8 cellular contexts compared by ENCODE assay signal in genomic region chr19:47608074-47608907, GRCh38. TPM values are rescaled to one million over a fixed set of nuclear protein-coding genes. Genes with fewer than 3 reads are reported as not detected.
DNase-seq lines count a peak whose midpoint lies in the region; ATAC-seq and TF ChIP-seq lines count a peak whose summit lies in the region.

No MANE protein-coding gene starts in this region.

- H3K36me3 ChIP-seq in ACC112 (ENCODE audit: insufficient read depth, low read length), result no peaks in the 10 kb centered on the region; the same call in 1 of the 2 replicates
- no peaks in the 10 kb centered on the region for H3K36me3 ChIP-seq in mammary epithelial cell (ENCODE audit: insufficient read depth, low read length)
- peaks cover 0 to 9% (median 0%) of the 10 kb centered on the region in 6 donors for H3K36me3 ChIP-seq in spleen

- H3K4me3 ChIP-seq in ACC112 (ENCODE audit: low read depth, low read length), result peak overlapping the region; percentile 92
- H3K4me3 ChIP-seq in WI38 (ENCODE audit: low read depth, low read length), result peak overlapping the region; percentile 90
- H3K4me3 ChIP-seq in mammary epithelial cell (replicated peaks in 1 of 3; ENCODE audit: insufficient read depth in 1 of 3, low read depth in 2 of 3, low read length in 3 of 3), result peak overlapping the region; percentile 92 to 99 (median 98)
- peak overlapping the region; percentile 78 to 99 (median 90) for H3K4me3 ChIP-seq in spleen

- H3K4me1 ChIP-seq in ACC112 (ENCODE audit: control insufficient read depth, insufficient read depth, low read length, unreplicated experiment), result peaks cover 15% of the 10 kb centered on the region
- peaks cover 12% of the 10 kb centered on the region for H3K4me1 ChIP-seq in mammary epithelial cell (ENCODE audit: insufficient read depth, low read length)
- H3K4me1 ChIP-seq in spleen, result peaks cover 19 to 54% (median 38%) of the 10 kb centered on the region in 6 donors

- TF ChIP-seq CTCF in WI38 (IDR thresholded peaks at IDR 0.05; ENCODE audit: low read depth, low read length) (0 out of 2 replicates have a peak, but pooled peaks have one; percentile 9), mammary epithelial cell (conservative IDR thresholded peaks at IDR 0.05 in 1 of 2, IDR thresholded peaks at IDR 0.05 in 1 of 2; ENCODE audit: extremely low read depth in 1 of 2, insufficient read depth in 1 of 2, low read depth in 1 of 2, low read length in 2 of 2) (peak in 1 of 2 donors; percentile 28), spleen (IDR thresholded peaks at IDR 0.05 in 8 of 11, conservative IDR thresholded peaks at IDR 0.05 in 3 of 11) (peak in 7 of 11 experiments; percentile 34 to 58 (median 48))

- TF ChIP-seq POLR2A in spleen (IDR thresholded peaks at IDR 0.05), result peak; percentile 15 to 78 (median 47)

- peak; percentile 54 for ATAC-seq in GM18861 (IDR thresholded peaks at IDR 0.05; ENCODE audit: unreplicated experiment)
- ATAC-seq in HG03095 (IDR thresholded peaks at IDR 0.05; ENCODE audit: unreplicated experiment), result peak; percentile 68

- H3K79me2 ChIP-seq in ACC112 (ENCODE audit: control insufficient read depth, insufficient read depth, low read length, unreplicated experiment) (peaks cover 45% of the 10 kb centered on the region), mammary epithelial cell (ENCODE audit: insufficient read depth, low read length) (peaks cover 53% of the 10 kb centered on the region)

- H3K27me3 ChIP-seq in ACC112 (ENCODE audit: insufficient read depth, low read length) (no peaks in the 10 kb centered on the region), mammary epithelial cell (ENCODE audit: insufficient read depth, low read length) (no peaks in the 10 kb centered on the region), spleen (replicated peaks in 1 of 7) (peaks cover 0 to 8% (median 0%) of the 10 kb centered on the region in 7 donors)

- intact Hi-C loops in mammary epithelial cell (cut with micrococcal nuclease), result loop anchor here (1.0 kb wide), 4 partner anchors 8 to 93 kb away; partner anchors contain the start of gene NAPA
- intact Hi-C loops in spleen (cut with DNase I; ENCODE audit: low total_unique reads), result loop anchor here (5.0 kb wide), 1 partner anchor 91 kb away; the partner anchor contains the start of gene NAPA

- BruUV-seq in mammary epithelial cell (replicated peaks; lab: Mats Ljungman, UMichigan), result TSS peak; percentile 38

- CTCF ChIA-PET in mammary epithelial cell (lab: Charles Lee; ENCODE audit: low non-redundant PET), result interaction anchor here (0.6 kb wide), 1 partner anchor 93 kb away, joined by 3 read pairs; no protein-coding TSS in a partner anchor

- DNase-seq in NCI-H2171 (lab: John Stamatoyannopoulos, UW) (peak; percentile 82), mammary epithelial cell (peak; percentile 94), inferior parietal cortex (ENCODE audit: extremely low spot score) (peak; percentile 92), spleen (peak; percentile 98)

- in situ Hi-C loops in mammary epithelial cell (cut with MboI; ENCODE audit: low sequenced_read_pairs in 2 of 2), result loop anchor here in 1 of 2 donors (10.0 kb wide), 1 partner anchor 173 kb away; no protein-coding TSS in a partner anchor

- H3K27ac ChIP-seq in ACC112 (ENCODE audit: low read depth, low read length), result peak overlapping the region; percentile 86
- peak overlapping the region; percentile 85 for H3K27ac ChIP-seq in mammary epithelial cell (ENCODE audit: insufficient read depth, low read depth, low read length)
- peak overlapping the region; percentile 91 to 99 (median 97) for H3K27ac ChIP-seq in spleen

- no peaks in the 10 kb centered on the region for H3K9me3 ChIP-seq in mammary epithelial cell (replicated peaks; ENCODE audit: insufficient read depth, low read length)
- H3K9me3 ChIP-seq in spleen, result no peaks in the 10 kb centered on the region

- H2AFZ ChIP-seq in ACC112 (ENCODE audit: low read length, unreplicated experiment), result peak overlapping the region; percentile 72
- peak overlapping the region; percentile 99 for H2AFZ ChIP-seq in mammary epithelial cell (ENCODE audit: low read depth, low read length)

- H4K20me1 ChIP-seq in mammary epithelial cell (ENCODE audit: insufficient read depth, low read length), result no peaks in the 10 kb centered on the region

- H3K4me2 ChIP-seq in mammary epithelial cell (ENCODE audit: insufficient read depth, low read depth, low read length), result peak overlapping the region; percentile 95

- dilution Hi-C loops in mammary epithelial cell (cut with HindIII; ENCODE audit: low sequenced_read_pairs), result no loop called here

- WGBS in mammary epithelial cell (ENCODE audit: low coverage, missing lambda C conversion rate), result 0% methylated on average over 9 of the region's 93 CpGs
- WGBS in spleen, 5 donors, result 0 to 1% (median 0%) methylated on average over 43 to 92 of the region's 93 CpGs

- peak overlapping the region; percentile 87 for H3K9ac ChIP-seq in mammary epithelial cell (ENCODE audit: insufficient read depth, low read length)

RNA-seq across cellular contexts. Expression of gene BICRA, which starts 0.6 kb away (rescaled TPM):
- 10 to 100 TPM; 10.2 to 11.7 TPM for total RNA-seq in mammary epithelial cell
- 0.63 TPM for polyA plus RNA-seq in mammary epithelial cell
- 13.6 TPM for polyA minus RNA-seq in mammary epithelial cell
- total RNA-seq in spleen, result 10 to 100 TPM; 10.9 to 21.8 (median 20.1) TPM
- 10 to 100 TPM in 1 of 3 donors, 1 to 10 TPM in 2; 2.2 to 10.2 (median 5.1) TPM for polyA plus RNA-seq in spleen

RNA-seq across cellular contexts. Expression of gene ZNF541, which starts 35.3 kb away (rescaled TPM):
- not detected for total RNA-seq in mammary epithelial cell
- polyA plus RNA-seq in mammary epithelial cell, result not detected
- polyA minus RNA-seq in mammary epithelial cell, result not detected
- 1 to 10 TPM in 1 of 7 donors, under 1 TPM in 6; 0.34 to 1.2 (median 0.42) TPM for total RNA-seq in spleen
- polyA plus RNA-seq in spleen, result under 1 TPM; 0.20 to 0.70 (median 0.50) TPM

Comparison
In these comparisons a context has a peak if more than half of its experiments do, and no peak if none do; other contexts are left out.
1. Peak in every context shown above with its lines: DNase-seq, ATAC-seq, H3K4me3 ChIP-seq and H3K27ac ChIP-seq.